23 cellular contexts compared by ENCODE assay signal in the genomic region with DNA sequence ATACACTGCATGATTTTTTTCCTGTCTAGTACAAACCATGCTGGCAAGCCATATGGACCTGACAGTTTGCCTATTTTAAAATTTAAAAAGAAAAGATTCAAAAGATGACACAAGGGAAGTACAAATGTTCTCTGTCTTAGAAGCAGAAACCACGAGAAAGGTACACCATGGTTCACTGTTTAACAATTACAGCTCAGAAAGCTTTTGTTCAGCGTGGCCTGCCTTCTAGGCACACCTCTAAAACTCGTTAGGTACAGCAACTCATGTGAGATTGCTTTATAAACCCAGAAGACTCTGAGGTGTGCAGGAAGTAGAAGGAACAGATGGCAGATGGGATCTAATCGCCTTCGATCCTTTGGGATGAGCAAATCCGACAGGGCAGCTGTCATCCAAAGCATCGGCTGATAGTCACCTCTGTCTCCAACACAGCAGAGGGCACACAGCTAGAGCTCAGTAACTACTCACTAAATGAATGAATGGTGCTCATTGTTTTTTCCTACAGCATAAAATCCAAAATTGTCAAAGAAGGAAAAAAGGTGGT.
"Had no signal": no experiment of that assay in that cellular context is flagged by ENCODE, and none has a peak within 500 bp of the region (broad histone marks: within the 10 kb centered on the region; RNA-seq: fewer than 3 reads in every experiment).

No MANE protein-coding gene starts in this region.

- H3K4me1 Mint-ChIP-seq: activated naive CD8-positive, alpha-beta T cell treated with anti-CD3 and anti-CD28 coated beads for 36 hours; memory B cell; naive thymus-derived CD4-positive, alpha-beta T cell; stimulated activated memory B cell treated with anti-CD40 and anti-IgM and Interleukin-4, amounts not matched to agents 10 μg/mL and 1 μg/mL and 100 μg/mL, for 72 hours had no signal

- DNase-seq: activated CD4-positive, alpha-beta T cell treated with anti-CD3 and anti-CD28 coated beads, Interleukin-2, amount 50 U/mL, for 48 hours; activated naive CD4-positive, alpha-beta T cell; activated naive CD8-positive, alpha-beta T cell treated with anti-CD3 and anti-CD28 coated beads for 36 hours; activated T-cell treated with anti-CD3 and anti-CD28 coated beads for 4 hours; body of pancreas; caudate nucleus; colonic mucosa; foreskin melanocyte; heart left ventricle; kidney glomerular epithelial cell; psoas muscle; right lobe of liver; small intestine; stimulated activated CD4-positive, alpha-beta T cell treated with anti-CD3 and anti-CD28 coated beads, Interleukin-15, amount 100 ng/mL, for 24 hours; stimulated activated CD4-positive, alpha-beta T cell treated with anti-CD3 and anti-CD28 coated beads, Interleukin-2, amount 100 ng/mL, for 48 hours; testis had no signal

- H3K4me1 ChIP-seq: body of pancreas, colonic mucosa, heart left ventricle, neural progenitor cell, right lobe of liver, testis had no signal

- H3K4me3 Mint-ChIP-seq: activated naive CD8-positive, alpha-beta T cell treated with anti-CD3 and anti-CD28 coated beads for 36 hours; activated T-helper 1 cell treated with anti-CD3 and anti-CD28 coated beads, Interleukin-12 subunit alpha, Interleukin-12 subunit beta, Interleukin-2, Interleukin-4 antibody, amounts not matched to agents 30 ng/mL and 10 ng/mL and 1 ng/mL, durations not matched to agents 14 hours and 24 hours and 36 hours; memory B cell; neural progenitor cell; stimulated activated memory B cell treated with anti-CD40 and anti-IgM and Interleukin-4, amounts not matched to agents 10 μg/mL and 1 μg/mL and 100 μg/mL, for 72 hours; T-helper 1 cell treated with Interleukin-12 subunit alpha and Interleukin-12 subunit beta and Interleukin-4 antibody, amounts not matched to agents 30 μg/mL and 1 μg/mL, for 36 hours; type B pancreatic cell had no signal

- H3K9me3 ChIP-seq: body of pancreas, colonic mucosa, heart left ventricle, psoas muscle, right lobe of liver, testis had no signal

- H3K27me3 ChIP-seq: body of pancreas, colonic mucosa, heart left ventricle, neural progenitor cell, right lobe of liver, testis had no signal

- H3K27me3 Mint-ChIP-seq: activated naive CD8-positive, alpha-beta T cell treated with anti-CD3 and anti-CD28 coated beads for 36 hours; memory B cell; naive thymus-derived CD4-positive, alpha-beta T cell; stimulated activated memory B cell treated with anti-CD40 and anti-IgM and Interleukin-4, amounts not matched to agents 10 μg/mL and 1 μg/mL and 100 μg/mL, for 72 hours; type B pancreatic cell had no signal

- H3K27ac Mint-ChIP-seq: activated naive CD8-positive, alpha-beta T cell treated with anti-CD3 and anti-CD28 coated beads for 36 hours; activated T-helper 1 cell treated with anti-CD3 and anti-CD28 coated beads, Interleukin-12 subunit alpha, Interleukin-12 subunit beta, Interleukin-2, Interleukin-4 antibody, amounts not matched to agents 30 ng/mL and 10 ng/mL and 1 ng/mL, durations not matched to agents 14 hours and 24 hours and 36 hours; memory B cell; neural progenitor cell; stimulated activated memory B cell treated with anti-CD40 and anti-IgM and Interleukin-4, amounts not matched to agents 10 μg/mL and 1 μg/mL and 100 μg/mL, for 72 hours; T-helper 1 cell treated with Interleukin-12 subunit alpha and Interleukin-12 subunit beta and Interleukin-4 antibody, amounts not matched to agents 30 μg/mL and 1 μg/mL, for 36 hours; type B pancreatic cell had no signal

- H3K9me3 Mint-ChIP-seq: activated naive CD8-positive, alpha-beta T cell treated with anti-CD3 and anti-CD28 coated beads for 36 hours; activated T-helper 1 cell treated with anti-CD3 and anti-CD28 coated beads, Interleukin-12 subunit alpha, Interleukin-12 subunit beta, Interleukin-2, Interleukin-4 antibody, amounts not matched to agents 30 ng/mL and 10 ng/mL and 1 ng/mL, durations not matched to agents 14 hours and 24 hours and 36 hours; memory B cell; naive thymus-derived CD4-positive, alpha-beta T cell; neural progenitor cell; stimulated activated memory B cell treated with anti-CD40 and anti-IgM and Interleukin-4, amounts not matched to agents 10 μg/mL and 1 μg/mL and 100 μg/mL, for 72 hours; T-helper 1 cell treated with Interleukin-12 subunit alpha and Interleukin-12 subunit beta and Interleukin-4 antibody, amounts not matched to agents 30 μg/mL and 1 μg/mL, for 36 hours; type B pancreatic cell had no signal

- H3K27ac ChIP-seq: body of pancreas, colonic mucosa, heart left ventricle, neural progenitor cell, psoas muscle, right lobe of liver, testis had no signal

- H3K36me3 ChIP-seq: colonic mucosa, neural progenitor cell had no signal

- H3K4me3 ChIP-seq: body of pancreas, colonic mucosa, heart left ventricle, neural progenitor cell, psoas muscle, right lobe of liver, testis had no signal
